13 cellular contexts compared by ENCODE assay signal in the genomic region with DNA sequence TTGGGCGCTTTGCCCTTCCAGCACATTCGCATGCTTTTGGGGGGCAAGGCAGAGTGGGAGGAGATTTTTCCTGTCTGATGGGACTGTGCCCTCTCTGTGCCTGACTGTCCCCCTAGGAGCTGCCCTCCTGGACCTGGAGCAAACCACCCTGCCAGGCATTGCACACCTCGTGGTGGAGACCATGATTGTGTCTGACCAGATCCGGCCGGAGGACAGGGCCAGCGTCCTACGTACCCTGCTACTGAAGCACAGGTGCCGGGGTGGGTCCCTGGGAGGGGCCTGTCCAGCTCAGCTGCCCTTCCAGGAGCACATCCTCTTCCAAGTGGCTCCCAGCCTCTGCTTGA. TPM values are rescaled to one million over a fixed set of nuclear protein-coding genes. Genes with fewer than 3 reads are reported as not detected.
"Had no signal": no experiment of that assay in that cellular context is flagged by ENCODE, and none has a peak within 500 bp of the region (broad histone marks: within the 10 kb centered on the region; RNA-seq: fewer than 3 reads in every experiment).

No MANE protein-coding gene starts in this region.

- H3K9me3 ChIP-seq: esophagus muscularis mucosa, lower lobe of right lung, tibial nerve had no signal

- H3K36me3 ChIP-seq: lower lobe of right lung had no signal

- H3K27ac ChIP-seq: esophagus muscularis mucosa, lower lobe of right lung, tibial nerve had no signal

- ATAC-seq: activated naive CD4-positive, alpha-beta T cell treated with anti-CD3 and anti-CD28 coated beads, Interleukin-2, amount 50 U/mL, for 72 hours; lower lobe of right lung; stimulated activated memory B cell treated with anti-CD40 and anti-IgM and Interleukin-4, amounts not matched to agents 10 μg/mL and 1 μg/mL and 100 μg/mL, for 72 hours had no signal

- DNase-seq: activated CD4-positive, alpha-beta T cell treated with anti-CD3 and anti-CD28 coated beads, Interleukin-2, amount 50 U/mL, for 4 hours; activated CD4-positive, CD25-positive, alpha-beta regulatory T cell treated with anti-CD3 and anti-CD28 coated beads, Interleukin-2, amount 50 U/mL, for 72 hours; caudate nucleus; hippocampal formation; kidney glomerular epithelial cell; nephron progenitor cell; occipital lobe had no signal

- FAIRE-seq: colon had no signal

- H3K4me3 ChIP-seq: esophagus muscularis mucosa, lower lobe of right lung, tibial nerve had no signal

RNA-seq across cellular contexts. Expression of a gene that starts 5.3 kb away (rescaled TPM):
- total RNA-seq: activated naive CD4-positive, alpha-beta T cell treated with anti-CD3 and anti-CD28 coated beads, Interleukin-2, amount 50 U/mL, for 72 hours had no signal
